18 cellular contexts compared by ENCODE assay signal in the genomic region with DNA sequence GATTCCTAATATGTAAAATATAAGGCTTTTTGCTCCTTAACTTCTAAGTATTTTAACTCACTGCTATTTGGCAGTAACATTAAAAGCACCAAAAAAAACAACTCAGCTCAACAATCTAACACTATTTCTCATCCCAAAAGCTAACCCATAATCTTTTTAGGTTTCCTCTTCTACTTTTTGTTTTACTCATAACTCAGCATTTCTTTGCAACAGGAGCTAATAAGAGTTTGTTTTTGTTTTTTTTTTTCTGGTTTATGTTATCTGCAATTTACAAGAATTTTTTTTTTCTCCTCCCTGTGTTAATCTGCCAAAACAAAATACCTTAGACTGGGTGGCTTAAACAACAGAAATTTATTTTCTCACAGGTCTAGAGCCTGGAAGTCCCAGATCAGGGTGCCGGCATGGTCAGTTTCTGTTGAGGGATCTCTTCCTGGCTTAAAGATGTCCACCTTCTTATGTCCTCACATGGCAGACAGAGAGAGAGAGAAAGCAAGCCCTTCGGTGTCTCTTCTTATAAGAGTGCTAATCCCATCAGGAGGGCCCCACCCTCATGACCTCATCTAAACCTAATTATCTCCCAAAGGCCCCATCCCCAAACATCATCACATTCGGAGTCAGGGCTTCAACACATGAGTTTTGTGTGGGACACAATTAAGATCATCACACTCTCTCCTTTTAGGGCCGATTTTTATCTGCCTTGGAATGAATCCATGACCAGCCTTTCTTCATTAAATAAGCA.
"Had no signal": no experiment of that assay in that cellular context is flagged by ENCODE, and none has a peak within 500 bp of the region (broad histone marks: within the 10 kb centered on the region; RNA-seq: fewer than 3 reads in every experiment).

No MANE protein-coding gene starts in this region.

- H3K27me3 ChIP-seq: heart left ventricle, right lobe of liver, stomach had no signal

- H3K27ac Mint-ChIP-seq: naive thymus-derived CD4-positive, alpha-beta T cell; stimulated activated memory B cell treated with anti-CD40 and anti-IgM and Interleukin-4, amounts not matched to agents 10 μg/mL and 1 μg/mL and 100 μg/mL, for 72 hours had no signal

- H3K27ac ChIP-seq: heart left ventricle, psoas muscle, right lobe of liver, stomach, thoracic aorta had no signal

- H3K4me3 ChIP-seq: heart left ventricle, lung, psoas muscle, right lobe of liver, stomach, thoracic aorta had no signal

- H3K27me3 Mint-ChIP-seq: naive thymus-derived CD4-positive, alpha-beta T cell; stimulated activated memory B cell treated with anti-CD40 and anti-IgM and Interleukin-4, amounts not matched to agents 10 μg/mL and 1 μg/mL and 100 μg/mL, for 72 hours had no signal

- ATAC-seq: heart left ventricle; left colon; left ventricle myocardium superior; naive thymus-derived CD4-positive, alpha-beta T cell; psoas muscle; right lobe of liver; stimulated activated memory B cell treated with anti-CD40 and anti-IgM and Interleukin-4, amounts not matched to agents 10 μg/mL and 1 μg/mL and 100 μg/mL, for 72 hours had no signal

- H3K4me3 Mint-ChIP-seq: naive thymus-derived CD4-positive, alpha-beta T cell; stimulated activated memory B cell treated with anti-CD40 and anti-IgM and Interleukin-4, amounts not matched to agents 10 μg/mL and 1 μg/mL and 100 μg/mL, for 72 hours had no signal

- H3K4me1 ChIP-seq: psoas muscle, right lobe of liver had no signal

- H3K4me1 Mint-ChIP-seq: stimulated activated memory B cell treated with anti-CD40 and anti-IgM and Interleukin-4, amounts not matched to agents 10 μg/mL and 1 μg/mL and 100 μg/mL, for 72 hours had no signal

- H3K36me3 ChIP-seq: right lobe of liver, thoracic aorta had no signal

- H3K9me3 ChIP-seq: right lobe of liver, stomach, thoracic aorta had no signal

- DNase-seq: effector memory CD4-positive, alpha-beta T cell; heart left ventricle; hippocampal formation; left colon; left ventricle myocardium superior; naive thymus-derived CD4-positive, alpha-beta T cell; occipital lobe; psoas muscle; retina; right lobe of liver; stimulated activated CD4-positive, alpha-beta T cell treated with anti-CD3 and anti-CD28 coated beads, Interleukin-1b, Interleukin-23, amount 100 ng/mL, for 48 hours; stimulated activated CD4-positive, alpha-beta T cell treated with anti-CD3 and anti-CD28 coated beads, Interleukin-4, amount 100 ng/mL, for 24 hours; stomach; substantia nigra; trophoblast cell had no signal
